In the genomic region with DNA sequence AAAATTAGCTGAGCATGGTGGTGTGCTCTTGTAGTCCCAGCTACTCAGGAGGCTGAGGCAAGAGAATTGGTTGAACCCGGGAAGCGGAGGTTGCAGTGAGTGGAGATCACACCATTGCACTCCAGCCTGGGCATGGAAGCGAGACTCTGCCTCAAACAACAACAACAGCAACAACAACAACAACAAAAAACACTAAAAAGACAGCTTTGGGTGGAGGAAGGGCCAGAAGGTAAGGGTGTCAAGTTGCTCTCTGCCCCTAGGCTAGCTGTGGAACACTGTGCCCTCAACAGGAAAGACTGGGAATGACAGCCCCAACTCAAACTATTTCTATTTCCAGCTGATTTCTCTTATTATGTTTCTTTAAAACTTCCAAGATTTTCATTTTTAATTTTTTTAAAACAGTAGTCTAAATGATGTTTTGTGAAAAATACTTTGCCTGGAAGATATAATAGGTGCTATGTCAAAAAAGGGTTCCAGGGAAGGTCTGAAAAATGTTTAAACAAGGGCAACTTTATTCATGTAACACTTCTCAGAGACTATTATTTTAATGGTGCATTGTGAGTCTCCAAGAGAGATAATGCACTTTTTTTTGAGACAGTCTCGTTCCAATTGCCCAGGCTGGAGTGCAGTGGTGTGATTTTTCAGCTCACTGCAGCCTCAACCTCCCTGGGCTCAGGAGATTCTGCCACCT, we compare ENCODE assay signal across 8 cellular contexts. TPM values are rescaled to one million over a fixed set of nuclear protein-coding genes. Genes with fewer than 3 reads are reported as not detected.
DNase-seq lines count a peak whose midpoint lies in the region; ATAC-seq and TF ChIP-seq lines count a peak whose summit lies in the region.

No MANE protein-coding gene starts in this region.

- DNase-seq in activated CD8-positive, alpha-beta memory T cell treated with anti-CD3 and anti-CD28 coated beads, Interleukin-2, amount 10 ng/mL, durations not matched to agents 7 days and 5 days: no peak
- DNase-seq in activated CD8-positive, alpha-beta memory T cell treated with anti-CD3 and anti-CD28 coated beads, Interleukin-2, amount 50 U/mL, for 48 hours: no peak
- DNase-seq in NB4 (ENCODE audit: low read depth) (peak; percentile 20), epithelial cell of proximal tubule (ENCODE audit: low read depth) (no peak), NCI-H2171 treated with DMSO at 0.1 percent for 48 hours (lab: John Stamatoyannopoulos, UW) (no peak), 8988T (no peak)
- DNase-seq in stimulated activated naive CD8-positive, alpha-beta T cell treated with anti-CD3 and anti-CD28 coated beads, Interleukin-15, amount 100 ng/mL, for 72 hours: no peak

- CTCF ChIA-PET in activated CD8-positive, alpha-beta memory T cell treated with anti-CD3 and anti-CD28 coated beads, Interleukin-2, amount 10 ng/mL, durations not matched to agents 7 days and 5 days (lab: Charles Lee): interaction anchor here (0.6 to 1.6 kb wide), 9 partner anchors 9 to 246 kb away, joined by 3 to 5 read pairs (median 4); no protein-coding TSS in a partner anchor

- H3K36me3 Mint-ChIP-seq in activated CD8-positive, alpha-beta memory T cell treated with anti-CD3 and anti-CD28 coated beads, Interleukin-2, amount 10 ng/mL, durations not matched to agents 7 days and 5 days: no peaks in the 10 kb centered on the region

- H3K4me3 Mint-ChIP-seq in activated CD8-positive, alpha-beta memory T cell treated with anti-CD3 and anti-CD28 coated beads, Interleukin-2, amount 10 ng/mL, durations not matched to agents 7 days and 5 days: no peak overlapping the region
- peak overlapping the region in 1 of 2 donors; percentile 48 for H3K4me3 Mint-ChIP-seq in stimulated activated naive CD8-positive, alpha-beta T cell treated with anti-CD3 and anti-CD28 coated beads, Interleukin-15, amount 100 ng/mL, for 72 hours

- no peaks in the 10 kb centered on the region for H3K27me3 Mint-ChIP-seq in activated CD8-positive, alpha-beta memory T cell treated with anti-CD3 and anti-CD28 coated beads, Interleukin-2, amount 10 ng/mL, durations not matched to agents 7 days and 5 days
- H3K27me3 Mint-ChIP-seq in stimulated activated naive CD8-positive, alpha-beta T cell treated with anti-CD3 and anti-CD28 coated beads, Interleukin-15, amount 100 ng/mL, for 72 hours: no peaks in the 10 kb centered on the region

- no peak overlapping the region for H3K4me3 ChIP-seq in NB4 (ENCODE audit: low read depth, low read length)
- no peak overlapping the region for H3K4me3 ChIP-seq in epithelial cell of proximal tubule (ENCODE audit: low read depth, low read length)

- TF ChIP-seq CTCF in NB4 (IDR thresholded peaks at IDR 0.05; ENCODE audit: low read depth, low read length): peak; percentile 33
- peak; percentile 49 for TF ChIP-seq CTCF in epithelial cell of proximal tubule (conservative IDR thresholded peaks at IDR 0.05; ENCODE audit: low read depth, low read length)

- H3K4me1 Mint-ChIP-seq in activated CD8-positive, alpha-beta memory T cell treated with anti-CD3 and anti-CD28 coated beads, Interleukin-2, amount 10 ng/mL, durations not matched to agents 7 days and 5 days: peaks cover 15% of the 10 kb centered on the region
- peaks cover 37% of the 10 kb centered on the region for H3K4me1 Mint-ChIP-seq in stimulated activated naive CD8-positive, alpha-beta T cell treated with anti-CD3 and anti-CD28 coated beads, Interleukin-15, amount 100 ng/mL, for 72 hours

- peak; percentile 49 for ATAC-seq in activated CD8-positive, alpha-beta memory T cell treated with anti-CD3 and anti-CD28 coated beads, Interleukin-2, amount 10 ng/mL, durations not matched to agents 7 days and 5 days
- peak; percentile 52 for ATAC-seq in stimulated activated naive CD8-positive, alpha-beta T cell treated with anti-CD3 and anti-CD28 coated beads, Interleukin-15, amount 100 ng/mL, for 72 hours
- no peak for ATAC-seq in HG03439 (IDR thresholded peaks at IDR 0.05; ENCODE audit: unreplicated experiment)

- no peaks in the 10 kb centered on the region for H3K9me3 Mint-ChIP-seq in activated CD8-positive, alpha-beta memory T cell treated with anti-CD3 and anti-CD28 coated beads, Interleukin-2, amount 10 ng/mL, durations not matched to agents 7 days and 5 days (ENCODE audit: low read depth)
- H3K9me3 Mint-ChIP-seq in stimulated activated naive CD8-positive, alpha-beta T cell treated with anti-CD3 and anti-CD28 coated beads, Interleukin-15, amount 100 ng/mL, for 72 hours: no peaks in the 10 kb centered on the region

- no peak for TF ChIP-seq POLR2A in NB4 (IDR thresholded peaks at IDR 0.05; ENCODE audit: extremely low read depth, insufficient read length)

- no peak overlapping the region for H3K27ac Mint-ChIP-seq in activated CD8-positive, alpha-beta memory T cell treated with anti-CD3 and anti-CD28 coated beads, Interleukin-2, amount 10 ng/mL, durations not matched to agents 7 days and 5 days
- H3K27ac Mint-ChIP-seq in stimulated activated naive CD8-positive, alpha-beta T cell treated with anti-CD3 and anti-CD28 coated beads, Interleukin-15, amount 100 ng/mL, for 72 hours: peak overlapping the region; percentile 12 to 19

RNA-seq across cellular contexts. Expression of a gene that starts 29.9 kb away (rescaled TPM):
- 10 to 100 TPM; 48.4 to 56.6 TPM for total RNA-seq in activated CD8-positive, alpha-beta memory T cell treated with anti-CD3 and anti-CD28 coated beads, Interleukin-2, amount 10 ng/mL, durations not matched to agents 7 days and 5 days
- total RNA-seq in epithelial cell of proximal tubule: 39.2 and 55.1 TPM in 2 replicates
